In the genomic region with DNA sequence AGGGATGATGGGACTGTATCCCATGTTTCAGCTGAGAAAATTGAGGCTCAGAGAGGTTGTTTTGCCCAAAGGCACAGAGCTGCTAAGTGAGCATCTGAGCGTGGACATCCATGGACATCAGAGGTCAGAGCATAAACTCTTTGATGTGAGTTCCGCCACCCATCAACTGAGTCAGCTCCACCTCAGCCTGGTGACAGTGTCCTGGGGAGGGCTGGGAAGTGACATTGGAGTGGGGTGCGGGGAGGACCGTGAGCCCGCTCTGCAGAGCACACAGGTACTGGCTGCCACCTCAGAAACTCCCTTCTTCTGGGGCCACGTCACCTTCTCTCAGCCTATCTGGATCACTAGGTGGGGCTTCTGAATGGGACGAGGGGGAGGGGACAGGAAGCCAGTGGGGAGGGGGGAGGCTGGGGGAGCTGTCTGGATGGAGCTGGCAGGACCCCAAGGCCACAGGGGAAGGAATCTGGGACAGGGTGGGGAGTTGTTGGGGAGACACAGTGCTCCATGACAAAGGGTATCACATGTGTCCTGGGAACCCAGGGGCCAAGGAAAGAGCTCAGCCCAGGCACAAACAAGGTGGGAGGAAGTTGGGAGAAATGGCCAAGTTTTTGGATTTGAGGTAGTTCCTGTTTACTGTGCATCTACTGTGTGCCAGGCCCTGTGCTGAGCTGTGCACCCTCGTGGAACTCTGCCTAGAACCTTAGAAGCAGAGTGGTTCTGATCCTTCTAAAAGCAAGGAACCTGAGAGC, we compare ENCODE assay signal across 1 cellular context.
TF ChIP-seq lines count a peak whose summit lies in the region.

No MANE protein-coding gene starts in this region.

TF ChIP-seq in GM23338, 12 proteins besides CTCF, POLR2A, EP300 and RAD21 (continued from another document):
- TF ChIP-seq, protein P1, sequence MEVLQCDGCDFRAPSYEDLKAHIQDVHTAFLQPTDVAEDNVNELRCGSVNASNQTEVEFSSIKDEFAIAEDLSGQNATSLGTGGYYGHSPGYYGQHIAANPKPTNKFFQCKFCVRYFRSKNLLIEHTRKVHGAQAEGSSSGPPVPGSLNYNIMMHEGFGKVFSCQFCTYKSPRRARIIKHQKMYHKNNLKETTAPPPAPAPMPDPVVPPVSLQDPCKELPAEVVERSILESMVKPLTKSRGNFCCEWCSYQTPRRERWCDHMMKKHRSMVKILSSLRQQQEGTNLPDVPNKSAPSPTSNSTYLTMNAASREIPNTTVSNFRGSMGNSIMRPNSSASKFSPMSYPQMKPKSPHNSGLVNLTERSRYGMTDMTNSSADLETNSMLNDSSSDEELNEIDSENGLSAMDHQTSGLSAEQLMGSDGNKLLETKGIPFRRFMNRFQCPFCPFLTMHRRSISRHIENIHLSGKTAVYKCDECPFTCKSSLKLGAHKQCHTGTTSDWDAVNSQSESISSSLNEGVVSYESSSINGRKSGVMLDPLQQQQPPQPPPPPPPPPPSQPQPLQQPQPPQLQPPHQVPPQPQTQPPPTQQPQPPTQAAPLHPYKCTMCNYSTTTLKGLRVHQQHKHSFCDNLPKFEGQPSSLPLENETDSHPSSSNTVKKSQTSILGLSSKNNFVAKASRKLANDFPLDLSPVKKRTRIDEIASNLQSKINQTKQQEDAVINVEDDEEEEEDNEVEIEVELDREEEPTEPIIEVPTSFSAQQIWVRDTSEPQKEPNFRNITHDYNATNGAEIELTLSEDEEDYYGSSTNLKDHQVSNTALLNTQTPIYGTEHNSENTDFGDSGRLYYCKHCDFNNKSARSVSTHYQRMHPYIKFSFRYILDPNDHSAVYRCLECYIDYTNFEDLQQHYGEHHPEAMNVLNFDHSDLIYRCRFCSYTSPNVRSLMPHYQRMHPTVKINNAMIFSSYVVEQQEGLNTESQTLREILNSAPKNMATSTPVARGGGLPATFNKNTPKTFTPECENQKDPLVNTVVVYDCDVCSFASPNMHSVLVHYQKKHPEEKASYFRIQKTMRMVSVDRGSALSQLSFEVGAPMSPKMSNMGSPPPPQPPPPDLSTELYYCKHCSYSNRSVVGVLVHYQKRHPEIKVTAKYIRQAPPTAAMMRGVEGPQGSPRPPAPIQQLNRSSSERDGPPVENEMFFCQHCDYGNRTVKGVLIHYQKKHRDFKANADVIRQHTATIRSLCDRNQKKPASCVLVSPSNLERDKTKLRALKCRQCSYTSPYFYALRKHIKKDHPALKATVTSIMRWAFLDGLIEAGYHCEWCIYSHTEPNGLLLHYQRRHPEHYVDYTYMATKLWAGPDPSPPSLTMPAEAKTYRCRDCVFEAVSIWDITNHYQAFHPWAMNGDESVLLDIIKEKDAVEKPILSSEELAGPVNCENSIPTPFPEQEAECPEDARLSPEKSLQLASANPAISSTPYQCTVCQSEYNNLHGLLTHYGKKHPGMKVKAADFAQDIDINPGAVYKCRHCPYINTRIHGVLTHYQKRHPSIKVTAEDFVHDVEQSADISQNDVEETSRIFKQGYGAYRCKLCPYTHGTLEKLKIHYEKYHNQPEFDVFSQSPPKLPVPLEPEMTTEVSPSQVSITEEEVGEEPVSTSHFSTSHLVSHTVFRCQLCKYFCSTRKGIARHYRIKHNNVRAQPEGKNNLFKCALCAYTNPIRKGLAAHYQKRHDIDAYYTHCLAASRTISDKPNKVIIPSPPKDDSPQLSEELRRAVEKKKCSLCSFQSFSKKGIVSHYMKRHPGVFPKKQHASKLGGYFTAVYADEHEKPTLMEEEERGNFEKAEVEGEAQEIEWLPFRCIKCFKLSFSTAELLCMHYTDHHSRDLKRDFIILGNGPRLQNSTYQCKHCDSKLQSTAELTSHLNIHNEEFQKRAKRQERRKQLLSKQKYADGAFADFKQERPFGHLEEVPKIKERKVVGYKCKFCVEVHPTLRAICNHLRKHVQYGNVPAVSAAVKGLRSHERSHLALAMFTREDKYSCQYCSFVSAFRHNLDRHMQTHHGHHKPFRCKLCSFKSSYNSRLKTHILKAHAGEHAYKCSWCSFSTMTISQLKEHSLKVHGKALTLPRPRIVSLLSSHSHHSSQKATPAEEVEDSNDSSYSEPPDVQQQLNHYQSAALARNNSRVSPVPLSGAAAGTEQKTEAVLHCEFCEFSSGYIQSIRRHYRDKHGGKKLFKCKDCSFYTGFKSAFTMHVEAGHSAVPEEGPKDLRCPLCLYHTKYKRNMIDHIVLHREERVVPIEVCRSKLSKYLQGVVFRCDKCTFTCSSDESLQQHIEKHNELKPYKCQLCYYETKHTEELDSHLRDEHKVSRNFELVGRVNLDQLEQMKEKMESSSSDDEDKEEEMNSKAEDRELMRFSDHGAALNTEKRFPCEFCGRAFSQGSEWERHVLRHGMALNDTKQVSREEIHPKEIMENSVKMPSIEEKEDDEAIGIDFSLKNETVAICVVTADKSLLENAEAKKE (CRISPR knock-in tag; IDR thresholded peaks at IDR 0.05), result no peak
- TF ChIP-seq POLR2AphosphoS5 (IDR thresholded peaks at IDR 0.05; ENCODE audit: low read depth) (no peak), CREB1 (CRISPR knock-in tag; IDR thresholded peaks at IDR 0.05; ENCODE audit: low read depth) (no peak), STAT1 (IDR thresholded peaks at IDR 0.05; ENCODE audit: unreplicated experiment) (no peak), ZNF114 (CRISPR knock-in tag; IDR thresholded peaks at IDR 0.05) (no peak)
- TF ChIP-seq, protein P2, sequence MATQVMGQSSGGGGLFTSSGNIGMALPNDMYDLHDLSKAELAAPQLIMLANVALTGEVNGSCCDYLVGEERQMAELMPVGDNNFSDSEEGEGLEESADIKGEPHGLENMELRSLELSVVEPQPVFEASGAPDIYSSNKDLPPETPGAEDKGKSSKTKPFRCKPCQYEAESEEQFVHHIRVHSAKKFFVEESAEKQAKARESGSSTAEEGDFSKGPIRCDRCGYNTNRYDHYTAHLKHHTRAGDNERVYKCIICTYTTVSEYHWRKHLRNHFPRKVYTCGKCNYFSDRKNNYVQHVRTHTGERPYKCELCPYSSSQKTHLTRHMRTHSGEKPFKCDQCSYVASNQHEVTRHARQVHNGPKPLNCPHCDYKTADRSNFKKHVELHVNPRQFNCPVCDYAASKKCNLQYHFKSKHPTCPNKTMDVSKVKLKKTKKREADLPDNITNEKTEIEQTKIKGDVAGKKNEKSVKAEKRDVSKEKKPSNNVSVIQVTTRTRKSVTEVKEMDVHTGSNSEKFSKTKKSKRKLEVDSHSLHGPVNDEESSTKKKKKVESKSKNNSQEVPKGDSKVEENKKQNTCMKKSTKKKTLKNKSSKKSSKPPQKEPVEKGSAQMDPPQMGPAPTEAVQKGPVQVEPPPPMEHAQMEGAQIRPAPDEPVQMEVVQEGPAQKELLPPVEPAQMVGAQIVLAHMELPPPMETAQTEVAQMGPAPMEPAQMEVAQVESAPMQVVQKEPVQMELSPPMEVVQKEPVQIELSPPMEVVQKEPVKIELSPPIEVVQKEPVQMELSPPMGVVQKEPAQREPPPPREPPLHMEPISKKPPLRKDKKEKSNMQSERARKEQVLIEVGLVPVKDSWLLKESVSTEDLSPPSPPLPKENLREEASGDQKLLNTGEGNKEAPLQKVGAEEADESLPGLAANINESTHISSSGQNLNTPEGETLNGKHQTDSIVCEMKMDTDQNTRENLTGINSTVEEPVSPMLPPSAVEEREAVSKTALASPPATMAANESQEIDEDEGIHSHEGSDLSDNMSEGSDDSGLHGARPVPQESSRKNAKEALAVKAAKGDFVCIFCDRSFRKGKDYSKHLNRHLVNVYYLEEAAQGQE (IDR thresholded peaks at IDR 0.05; ENCODE audit: unreplicated experiment), result no peak
- TF ChIP-seq, protein P3, sequence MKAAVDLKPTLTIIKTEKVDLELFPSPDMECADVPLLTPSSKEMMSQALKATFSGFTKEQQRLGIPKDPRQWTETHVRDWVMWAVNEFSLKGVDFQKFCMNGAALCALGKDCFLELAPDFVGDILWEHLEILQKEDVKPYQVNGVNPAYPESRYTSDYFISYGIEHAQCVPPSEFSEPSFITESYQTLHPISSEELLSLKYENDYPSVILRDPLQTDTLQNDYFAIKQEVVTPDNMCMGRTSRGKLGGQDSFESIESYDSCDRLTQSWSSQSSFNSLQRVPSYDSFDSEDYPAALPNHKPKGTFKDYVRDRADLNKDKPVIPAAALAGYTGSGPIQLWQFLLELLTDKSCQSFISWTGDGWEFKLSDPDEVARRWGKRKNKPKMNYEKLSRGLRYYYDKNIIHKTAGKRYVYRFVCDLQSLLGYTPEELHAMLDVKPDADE (IDR thresholded peaks at IDR 0.05), result no peak
